1 cellular context compared by ENCODE assay signal in the genomic region with DNA sequence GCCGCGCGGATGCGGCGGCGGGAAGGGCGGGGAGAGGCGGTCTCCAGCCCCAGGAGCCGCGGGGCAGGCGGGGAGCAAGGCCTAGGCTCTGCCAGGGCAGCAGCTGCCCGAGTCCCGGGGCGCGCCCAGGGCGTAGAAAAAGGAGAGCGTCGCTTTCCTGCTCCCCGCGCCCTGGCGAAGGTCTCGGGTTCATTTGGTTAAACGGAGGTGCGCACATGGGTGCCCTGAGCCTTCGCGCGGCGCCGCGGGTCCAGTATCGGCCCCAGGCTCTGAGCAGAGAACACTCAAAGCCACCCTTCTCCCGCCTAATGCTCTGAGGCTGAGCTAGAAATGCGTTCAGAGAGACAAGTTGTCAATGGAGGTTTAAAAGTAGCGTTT.
TF ChIP-seq lines count a peak whose summit lies in the region.

No MANE protein-coding gene starts in this region.

TF ChIP-seq in GM23338, 12 proteins besides CTCF, POLR2A, EP300 and RAD21 (continued from another document):
- TF ChIP-seq, protein P1, sequence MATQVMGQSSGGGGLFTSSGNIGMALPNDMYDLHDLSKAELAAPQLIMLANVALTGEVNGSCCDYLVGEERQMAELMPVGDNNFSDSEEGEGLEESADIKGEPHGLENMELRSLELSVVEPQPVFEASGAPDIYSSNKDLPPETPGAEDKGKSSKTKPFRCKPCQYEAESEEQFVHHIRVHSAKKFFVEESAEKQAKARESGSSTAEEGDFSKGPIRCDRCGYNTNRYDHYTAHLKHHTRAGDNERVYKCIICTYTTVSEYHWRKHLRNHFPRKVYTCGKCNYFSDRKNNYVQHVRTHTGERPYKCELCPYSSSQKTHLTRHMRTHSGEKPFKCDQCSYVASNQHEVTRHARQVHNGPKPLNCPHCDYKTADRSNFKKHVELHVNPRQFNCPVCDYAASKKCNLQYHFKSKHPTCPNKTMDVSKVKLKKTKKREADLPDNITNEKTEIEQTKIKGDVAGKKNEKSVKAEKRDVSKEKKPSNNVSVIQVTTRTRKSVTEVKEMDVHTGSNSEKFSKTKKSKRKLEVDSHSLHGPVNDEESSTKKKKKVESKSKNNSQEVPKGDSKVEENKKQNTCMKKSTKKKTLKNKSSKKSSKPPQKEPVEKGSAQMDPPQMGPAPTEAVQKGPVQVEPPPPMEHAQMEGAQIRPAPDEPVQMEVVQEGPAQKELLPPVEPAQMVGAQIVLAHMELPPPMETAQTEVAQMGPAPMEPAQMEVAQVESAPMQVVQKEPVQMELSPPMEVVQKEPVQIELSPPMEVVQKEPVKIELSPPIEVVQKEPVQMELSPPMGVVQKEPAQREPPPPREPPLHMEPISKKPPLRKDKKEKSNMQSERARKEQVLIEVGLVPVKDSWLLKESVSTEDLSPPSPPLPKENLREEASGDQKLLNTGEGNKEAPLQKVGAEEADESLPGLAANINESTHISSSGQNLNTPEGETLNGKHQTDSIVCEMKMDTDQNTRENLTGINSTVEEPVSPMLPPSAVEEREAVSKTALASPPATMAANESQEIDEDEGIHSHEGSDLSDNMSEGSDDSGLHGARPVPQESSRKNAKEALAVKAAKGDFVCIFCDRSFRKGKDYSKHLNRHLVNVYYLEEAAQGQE (IDR thresholded peaks at IDR 0.05; ENCODE audit: unreplicated experiment): no peak
- no peak for TF ChIP-seq ZNF331 (CRISPR knock-in tag; IDR thresholded peaks at IDR 0.05; ENCODE audit: low read depth)
- TF ChIP-seq STAT1 (IDR thresholded peaks at IDR 0.05; ENCODE audit: unreplicated experiment): no peak
- TF ChIP-seq, protein P2, sequence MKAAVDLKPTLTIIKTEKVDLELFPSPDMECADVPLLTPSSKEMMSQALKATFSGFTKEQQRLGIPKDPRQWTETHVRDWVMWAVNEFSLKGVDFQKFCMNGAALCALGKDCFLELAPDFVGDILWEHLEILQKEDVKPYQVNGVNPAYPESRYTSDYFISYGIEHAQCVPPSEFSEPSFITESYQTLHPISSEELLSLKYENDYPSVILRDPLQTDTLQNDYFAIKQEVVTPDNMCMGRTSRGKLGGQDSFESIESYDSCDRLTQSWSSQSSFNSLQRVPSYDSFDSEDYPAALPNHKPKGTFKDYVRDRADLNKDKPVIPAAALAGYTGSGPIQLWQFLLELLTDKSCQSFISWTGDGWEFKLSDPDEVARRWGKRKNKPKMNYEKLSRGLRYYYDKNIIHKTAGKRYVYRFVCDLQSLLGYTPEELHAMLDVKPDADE (IDR thresholded peaks at IDR 0.05): no peak
- no peak for TF ChIP-seq ZNF114 (CRISPR knock-in tag; IDR thresholded peaks at IDR 0.05)
- TF ChIP-seq, protein P3, sequence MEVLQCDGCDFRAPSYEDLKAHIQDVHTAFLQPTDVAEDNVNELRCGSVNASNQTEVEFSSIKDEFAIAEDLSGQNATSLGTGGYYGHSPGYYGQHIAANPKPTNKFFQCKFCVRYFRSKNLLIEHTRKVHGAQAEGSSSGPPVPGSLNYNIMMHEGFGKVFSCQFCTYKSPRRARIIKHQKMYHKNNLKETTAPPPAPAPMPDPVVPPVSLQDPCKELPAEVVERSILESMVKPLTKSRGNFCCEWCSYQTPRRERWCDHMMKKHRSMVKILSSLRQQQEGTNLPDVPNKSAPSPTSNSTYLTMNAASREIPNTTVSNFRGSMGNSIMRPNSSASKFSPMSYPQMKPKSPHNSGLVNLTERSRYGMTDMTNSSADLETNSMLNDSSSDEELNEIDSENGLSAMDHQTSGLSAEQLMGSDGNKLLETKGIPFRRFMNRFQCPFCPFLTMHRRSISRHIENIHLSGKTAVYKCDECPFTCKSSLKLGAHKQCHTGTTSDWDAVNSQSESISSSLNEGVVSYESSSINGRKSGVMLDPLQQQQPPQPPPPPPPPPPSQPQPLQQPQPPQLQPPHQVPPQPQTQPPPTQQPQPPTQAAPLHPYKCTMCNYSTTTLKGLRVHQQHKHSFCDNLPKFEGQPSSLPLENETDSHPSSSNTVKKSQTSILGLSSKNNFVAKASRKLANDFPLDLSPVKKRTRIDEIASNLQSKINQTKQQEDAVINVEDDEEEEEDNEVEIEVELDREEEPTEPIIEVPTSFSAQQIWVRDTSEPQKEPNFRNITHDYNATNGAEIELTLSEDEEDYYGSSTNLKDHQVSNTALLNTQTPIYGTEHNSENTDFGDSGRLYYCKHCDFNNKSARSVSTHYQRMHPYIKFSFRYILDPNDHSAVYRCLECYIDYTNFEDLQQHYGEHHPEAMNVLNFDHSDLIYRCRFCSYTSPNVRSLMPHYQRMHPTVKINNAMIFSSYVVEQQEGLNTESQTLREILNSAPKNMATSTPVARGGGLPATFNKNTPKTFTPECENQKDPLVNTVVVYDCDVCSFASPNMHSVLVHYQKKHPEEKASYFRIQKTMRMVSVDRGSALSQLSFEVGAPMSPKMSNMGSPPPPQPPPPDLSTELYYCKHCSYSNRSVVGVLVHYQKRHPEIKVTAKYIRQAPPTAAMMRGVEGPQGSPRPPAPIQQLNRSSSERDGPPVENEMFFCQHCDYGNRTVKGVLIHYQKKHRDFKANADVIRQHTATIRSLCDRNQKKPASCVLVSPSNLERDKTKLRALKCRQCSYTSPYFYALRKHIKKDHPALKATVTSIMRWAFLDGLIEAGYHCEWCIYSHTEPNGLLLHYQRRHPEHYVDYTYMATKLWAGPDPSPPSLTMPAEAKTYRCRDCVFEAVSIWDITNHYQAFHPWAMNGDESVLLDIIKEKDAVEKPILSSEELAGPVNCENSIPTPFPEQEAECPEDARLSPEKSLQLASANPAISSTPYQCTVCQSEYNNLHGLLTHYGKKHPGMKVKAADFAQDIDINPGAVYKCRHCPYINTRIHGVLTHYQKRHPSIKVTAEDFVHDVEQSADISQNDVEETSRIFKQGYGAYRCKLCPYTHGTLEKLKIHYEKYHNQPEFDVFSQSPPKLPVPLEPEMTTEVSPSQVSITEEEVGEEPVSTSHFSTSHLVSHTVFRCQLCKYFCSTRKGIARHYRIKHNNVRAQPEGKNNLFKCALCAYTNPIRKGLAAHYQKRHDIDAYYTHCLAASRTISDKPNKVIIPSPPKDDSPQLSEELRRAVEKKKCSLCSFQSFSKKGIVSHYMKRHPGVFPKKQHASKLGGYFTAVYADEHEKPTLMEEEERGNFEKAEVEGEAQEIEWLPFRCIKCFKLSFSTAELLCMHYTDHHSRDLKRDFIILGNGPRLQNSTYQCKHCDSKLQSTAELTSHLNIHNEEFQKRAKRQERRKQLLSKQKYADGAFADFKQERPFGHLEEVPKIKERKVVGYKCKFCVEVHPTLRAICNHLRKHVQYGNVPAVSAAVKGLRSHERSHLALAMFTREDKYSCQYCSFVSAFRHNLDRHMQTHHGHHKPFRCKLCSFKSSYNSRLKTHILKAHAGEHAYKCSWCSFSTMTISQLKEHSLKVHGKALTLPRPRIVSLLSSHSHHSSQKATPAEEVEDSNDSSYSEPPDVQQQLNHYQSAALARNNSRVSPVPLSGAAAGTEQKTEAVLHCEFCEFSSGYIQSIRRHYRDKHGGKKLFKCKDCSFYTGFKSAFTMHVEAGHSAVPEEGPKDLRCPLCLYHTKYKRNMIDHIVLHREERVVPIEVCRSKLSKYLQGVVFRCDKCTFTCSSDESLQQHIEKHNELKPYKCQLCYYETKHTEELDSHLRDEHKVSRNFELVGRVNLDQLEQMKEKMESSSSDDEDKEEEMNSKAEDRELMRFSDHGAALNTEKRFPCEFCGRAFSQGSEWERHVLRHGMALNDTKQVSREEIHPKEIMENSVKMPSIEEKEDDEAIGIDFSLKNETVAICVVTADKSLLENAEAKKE (CRISPR knock-in tag; IDR thresholded peaks at IDR 0.05): no peak
